ENCODE assay signal across 19 cellular contexts in the genomic region with DNA sequence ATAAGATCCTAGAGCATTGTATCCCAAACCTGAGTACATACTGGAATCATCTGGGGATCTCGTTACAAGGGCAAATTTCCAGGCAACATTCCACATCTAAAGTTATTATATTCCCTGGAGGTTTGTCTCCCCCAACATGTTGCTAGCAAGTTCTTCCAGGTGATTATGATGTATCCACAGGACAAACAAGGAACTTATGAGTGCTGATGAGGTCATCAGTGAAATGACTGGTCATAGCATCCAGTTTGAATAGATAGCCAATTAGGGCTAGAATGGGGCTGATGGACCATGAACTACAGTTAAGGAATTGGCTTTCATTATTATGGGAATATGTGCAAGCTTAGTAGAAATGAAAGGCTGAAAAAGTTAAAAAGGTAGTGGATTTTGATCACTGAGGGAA.
"Had no signal": no experiment of that assay in that cellular context is flagged by ENCODE, and none has a peak within 500 bp of the region (broad histone marks: within the 10 kb centered on the region; RNA-seq: fewer than 3 reads in every experiment).

No MANE protein-coding gene starts in this region.

- H3K27me3 Mint-ChIP-seq: activated CD8-positive, alpha-beta memory T cell treated with anti-CD3 and anti-CD28 coated beads, Interleukin-2, amount 10 ng/mL, durations not matched to agents 7 days and 5 days had no signal

- H3K4me3 Mint-ChIP-seq: activated CD8-positive, alpha-beta memory T cell treated with anti-CD3 and anti-CD28 coated beads, Interleukin-2, amount 10 ng/mL, durations not matched to agents 7 days and 5 days; nephron progenitor cell had no signal

- H3K27me3 ChIP-seq: cardiac muscle cell, right atrium auricular region, tibial nerve, vagina had no signal

- H3K4me1 Mint-ChIP-seq: activated CD8-positive, alpha-beta memory T cell treated with anti-CD3 and anti-CD28 coated beads, Interleukin-2, amount 10 ng/mL, durations not matched to agents 7 days and 5 days had no signal

- DNase-seq: activated CD4-positive, alpha-beta T cell treated with anti-CD3 and anti-CD28 coated beads, Interleukin-2, amount 50 U/mL, for 48 hours; activated CD8-positive, alpha-beta memory T cell treated with anti-CD3 and anti-CD28 coated beads, Interleukin-2, amount 10 ng/mL, durations not matched to agents 7 days and 5 days; activated naive CD4-positive, alpha-beta T cell treated with anti-CD3 and anti-CD28 coated beads, Interleukin-2, amount 50 U/mL, for 16 hours; activated T-cell treated with anti-CD3 and anti-CD28 coated beads, Interleukin-2, amount 50 U/mL, for 1 hour; foreskin fibroblast; head of caudate nucleus; nephron progenitor cell; occipital lobe; stimulated activated CD4-positive, alpha-beta T cell treated with anti-CD3 and anti-CD28 coated beads, Interleukin-4, amount 100 ng/mL, for 4 hours; stimulated activated CD8-positive, alpha-beta memory T cell treated with anti-CD3 and anti-CD28 coated beads, Interleukin-4, amount 100 ng/mL, for 48 hours; stimulated activated naive CD4-positive, alpha-beta T cell treated with Interleukin-2 at 50 U/mL for 16 hours; substantia nigra; T1000 had no signal

- H3K36me3 ChIP-seq: cardiac muscle cell, right atrium auricular region, vagina had no signal

- H3K9me3 ChIP-seq: right atrium auricular region, tibial nerve, vagina had no signal

- H3K4me1 ChIP-seq: right atrium auricular region, tibial nerve, vagina had no signal

- H3K9me3 Mint-ChIP-seq: nephron progenitor cell had no signal

- H3K27ac Mint-ChIP-seq: activated CD8-positive, alpha-beta memory T cell treated with anti-CD3 and anti-CD28 coated beads, Interleukin-2, amount 10 ng/mL, durations not matched to agents 7 days and 5 days; nephron progenitor cell had no signal

- H3K27ac ChIP-seq: cardiac muscle cell, right atrium auricular region, skin epidermis, tibial nerve, vagina, VCaP had no signal

- H3K4me3 ChIP-seq: cardiac muscle cell, right atrium auricular region, skin epidermis, tibial nerve, vagina had no signal
